Comparison of ENCODE assay signal across 22 cellular contexts in genomic region chr19:24140591-24140990, GRCh38.
"Had no signal": no experiment of that assay in that cellular context is flagged by ENCODE, and none has a peak within 500 bp of the region (broad histone marks: within the 10 kb centered on the region; RNA-seq: fewer than 3 reads in every experiment).

No MANE protein-coding gene starts in this region.

- H3K36me3 ChIP-seq: neutrophil had no signal

- H3K9ac ChIP-seq: parathyroid adenoma had no signal

- H3K4me3 ChIP-seq: coronary artery, esophagus squamous epithelium, lung, mucosa of descending colon, smooth muscle cell, suprapubic skin, vagina had no signal

- H3K79me2 ChIP-seq: parathyroid adenoma had no signal

- H2AFZ ChIP-seq: parathyroid adenoma had no signal

- H3K27me3 ChIP-seq: esophagus squamous epithelium, neutrophil, suprapubic skin, vagina had no signal

- DNase-seq: effector memory CD4-positive, alpha-beta T cell; erythroblast; esophagus squamous epithelium; foreskin melanocyte; kidney; mucosa of descending colon; naive B cell; stimulated activated CD4-positive, alpha-beta T cell treated with anti-CD3 and anti-CD28 coated beads, Interleukin-12 subunit alpha, Interleukin-12 subunit beta, amount 100 ng/mL, for 4 hours; stimulated activated CD4-positive, alpha-beta T cell treated with anti-CD3 and anti-CD28 coated beads, Interleukin-1b, Interleukin-23, amount 100 ng/mL, for 48 hours; stimulated activated CD4-positive, alpha-beta T cell treated with anti-CD3 and anti-CD28 coated beads, Interleukin-4, amount 100 ng/mL, for 1 hour; stimulated activated CD8-positive, alpha-beta memory T cell treated with anti-CD3 and anti-CD28 coated beads, Interleukin-4, amount 100 ng/mL, for 48 hours; stimulated activated naive CD4-positive, alpha-beta T cell; stimulated activated naive CD8-positive, alpha-beta T cell treated with anti-CD3 and anti-CD28 coated beads, Interleukin-15, amount 100 ng/mL, for 72 hours had no signal

- H3K4me2 ChIP-seq: smooth muscle cell had no signal

- H3K4me1 ChIP-seq: esophagus squamous epithelium, parathyroid adenoma, suprapubic skin, vagina had no signal

- H3K27ac ChIP-seq: coronary artery, esophagus squamous epithelium, neutrophil, parathyroid adenoma, suprapubic skin, vagina had no signal

- ATAC-seq: natural killer cell treated with Interleukin-12 subunit alpha and Interleukin-12 subunit beta and Interleukin-15 and Interleukin-18, amount 100 ng/mL, for 72 hours; sciatic nerve; stimulated activated naive CD8-positive, alpha-beta T cell treated with anti-CD3 and anti-CD28 coated beads, Interleukin-15, amount 100 ng/mL, for 72 hours had no signal
